Comparison of ENCODE assay signal across 6 cellular contexts in the genomic region with DNA sequence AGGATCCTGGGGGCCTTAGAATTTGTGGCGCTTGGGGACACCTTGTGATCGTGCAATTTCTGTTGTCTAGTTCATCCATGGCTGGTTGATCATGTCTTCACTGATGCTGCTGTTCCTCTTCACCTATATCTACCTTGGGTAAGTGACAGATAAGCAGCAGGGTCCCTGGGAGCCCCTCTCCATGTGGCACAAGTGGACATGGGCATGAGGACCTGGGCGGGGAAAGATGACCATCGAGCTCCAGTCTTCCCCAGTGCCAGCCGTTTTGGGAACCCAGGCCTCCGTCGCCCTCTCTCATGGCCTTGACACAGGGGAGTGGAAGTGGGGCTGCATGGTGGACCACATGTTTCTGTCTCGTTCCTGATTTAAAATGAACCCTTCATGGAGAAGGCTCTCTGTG.
"Had no signal": no experiment of that assay in that cellular context is flagged by ENCODE, and none has a peak within 500 bp of the region (broad histone marks: within the 10 kb centered on the region; RNA-seq: fewer than 3 reads in every experiment).

No MANE protein-coding gene starts in this region.

- DNase-seq: H9, HCEC 1CT, IMR-90, KG1 had no signal

- H3K4me1 Mint-ChIP-seq: GM23338 had no signal

- H3K4me3 Mint-ChIP-seq: GM23338, H9 had no signal

- H3K9me3 Mint-ChIP-seq: GM23338, H9 had no signal

- H3K27ac Mint-ChIP-seq: GM23338, H9 had no signal

- H3K4me3 ChIP-seq: GM23338, K562 had no signal
